Comparison of ENCODE assay signal across 20 cellular contexts in genomic region chr1:83815348-83815747, GRCh38.
DNase-seq lines count a peak whose midpoint lies in the region; ATAC-seq, FAIRE-seq and TF ChIP-seq lines count a peak whose summit lies in the region.
"Had no signal": no experiment of that assay in that cellular context is flagged by ENCODE, and none has a peak within 500 bp of the region (broad histone marks: within the 10 kb centered on the region; RNA-seq: fewer than 3 reads in every experiment).

No MANE protein-coding gene starts in this region.

- no peak overlapping the region for H3K27ac ChIP-seq in IMR-90 (ENCODE audit: insufficient read depth, low read length)
- H3K27ac ChIP-seq: suprapubic skin had no signal

- H3K79me1 ChIP-seq in IMR-90 (ENCODE audit: low read depth in 1 of 2, low read length in 2 of 2): no peaks in the 10 kb centered on the region

- no peak overlapping the region for H3K4me2 ChIP-seq in IMR-90 (ENCODE audit: low read depth, low read length)

- no peak overlapping the region for H4K5ac ChIP-seq in IMR-90 (ENCODE audit: low read depth, low read length)

- no peak overlapping the region for H4K91ac ChIP-seq in IMR-90 (ENCODE audit: insufficient read depth, low read depth, low read length)

- no peak overlapping the region for H3K23ac ChIP-seq in IMR-90 (ENCODE audit: low read depth, low read length)

- TF ChIP-seq CTCF in IMR-90 (conservative IDR thresholded peaks at IDR 0.05; ENCODE audit: low read depth, low read length) (no peak), bronchial epithelial cell (IDR thresholded peaks at IDR 0.05; ENCODE audit: insufficient read depth, low read length, severe bottlenecking) (no peak)

- no peak overlapping the region for H3K14ac ChIP-seq in IMR-90 (replicated peaks; ENCODE audit: low read depth, low read length)

- H2BK5ac ChIP-seq in IMR-90 (ENCODE audit: low read depth, low read length, poor library complexity, severe bottlenecking): no peak overlapping the region

- no peaks in the 10 kb centered on the region for H3K9me1 ChIP-seq in IMR-90 (ENCODE audit: insufficient read depth, low read length)

- H3K4me3 ChIP-seq in IMR-90 (ENCODE audit: insufficient read depth, low read depth, low read length) (no peak overlapping the region), bronchial epithelial cell (ENCODE audit: low read depth, low read length) (no peak overlapping the region)
- H3K4me3 ChIP-seq: suprapubic skin had no signal

- no peaks in the 10 kb centered on the region for H3K9me3 ChIP-seq in IMR-90 (ENCODE audit: control insufficient read depth, insufficient read depth, low read length)
- H3K9me3 ChIP-seq: suprapubic skin had no signal

- ATAC-seq in IMR-90 (ENCODE audit: low read depth) (peak; percentile 51), HG03521 (IDR thresholded peaks at IDR 0.05; ENCODE audit: unreplicated experiment) (no peak), HG03432 (IDR thresholded peaks at IDR 0.05; ENCODE audit: unreplicated experiment) (no peak)

- H2BK15ac ChIP-seq in IMR-90 (ENCODE audit: low read depth, low read length): no peak overlapping the region

- POLR2A ChIA-PET in IMR-90 (lab: Charles Lee; ENCODE audit: unreplicated experiment): no interaction called here

- WGBS in IMR-90 (ENCODE audit: extremely low coverage in 2 of 2, insufficient read length in 1 of 2), 2 experiments: no CpG with 5 or more reads among the region's 1 CpG

- H3K36me3 ChIP-seq in IMR-90 (ENCODE audit: control insufficient read depth, insufficient read depth, low read length) (no peaks in the 10 kb centered on the region), bronchial epithelial cell (ENCODE audit: control insufficient read depth, insufficient read depth, low read length) (no peaks in the 10 kb centered on the region)
- H3K36me3 ChIP-seq: suprapubic skin had no signal

- H4K20me1 ChIP-seq in IMR-90 (ENCODE audit: insufficient read depth, low read length): no peaks in the 10 kb centered on the region

- no peak overlapping the region for H3K9ac ChIP-seq in IMR-90 (ENCODE audit: low read depth, low read length)

- no peak overlapping the region for H4K8ac ChIP-seq in IMR-90 (ENCODE audit: low read depth in 2 of 2, low read length in 2 of 2)

- H3K27me3 ChIP-seq in IMR-90 (ENCODE audit: control insufficient read depth, insufficient read depth, low read length) (no peaks in the 10 kb centered on the region), bronchial epithelial cell (ENCODE audit: control insufficient read depth, insufficient read depth, low read length) (no peaks in the 10 kb centered on the region)
- H3K27me3 ChIP-seq: suprapubic skin had no signal

- H2AK9ac ChIP-seq in IMR-90 (replicated peaks; ENCODE audit: low read depth, low read length, poor library complexity): no peak overlapping the region

- DNase-seq in DMS79 (lab: John Stamatoyannopoulos, UW) (peak; percentile 5), IMR-90 (peak; percentile 58), bronchial epithelial cell (ENCODE audit: low read depth) (no peak), myocyte (ENCODE audit: low read depth) (peak; percentile 60), SKM-1 (lab: John Stamatoyannopoulos, UW; ENCODE audit: unreplicated experiment) (no peak), KBM-7 (no peak)
- DNase-seq: activated B cell treated with CpG ODN at 0.5 μM for 24 hours; activated effector memory CD4-positive, alpha-beta T cell treated with anti-CD3 and anti-CD28 coated beads, Interleukin-2, amount 50 U/mL, for 16 hours; CD4-positive, CD25-positive, alpha-beta regulatory T cell; foreskin melanocyte; NCI-H2081; NCI-H69; nephron progenitor cell; stimulated activated CD4-positive, alpha-beta T cell treated with anti-CD3 and anti-CD28 coated beads, Interleukin-1b, Interleukin-23, amount 100 ng/mL, for 48 hours had no signal

- H3K4me1 ChIP-seq in IMR-90 (ENCODE audit: control insufficient read depth, insufficient read depth, low read length): no peaks in the 10 kb centered on the region

- TF ChIP-seq POLR2A in IMR-90 (IDR thresholded peaks at IDR 0.05; ENCODE audit: low read depth, low read length): no peak

- peak; percentile 91 for FAIRE-seq in bronchial epithelial cell (lab: Jason Lieb, UNC)
- FAIRE-seq: GM12891, H1, HTR-8/SVneo had no signal

- no peak for TF ChIP-seq RAD21 in IMR-90 (IDR thresholded peaks at IDR 0.05; ENCODE audit: low read length)

- intact Hi-C loops in IMR-90 (cut with micrococcal nuclease): no loop called here

- CTCF ChIA-PET in IMR-90 (lab: Yijun Ruan, JAX): no interaction called here

- H3K18ac ChIP-seq in IMR-90 (ENCODE audit: low read depth, low read length): no peak overlapping the region

- H2AK5ac ChIP-seq in IMR-90 (ENCODE audit: low read depth, low read length): no peak overlapping the region

- H3K4ac ChIP-seq in IMR-90 (ENCODE audit: low read depth, low read length): no peak overlapping the region

- H2AFZ ChIP-seq in IMR-90 (replicated peaks; ENCODE audit: low read length, poor library complexity): no peak overlapping the region

- H2BK120ac ChIP-seq in IMR-90 (ENCODE audit: low read depth, low read length): no peak overlapping the region

- in situ Hi-C loops in IMR-90 (cut with MboI; ENCODE audit: low sequenced_read_pairs) (no loop called here), KBM-7 (cut with MboI; ENCODE audit: low pct_unique_long_range_greater_than_20kb, low sequenced_read_pairs) (no loop called here)

- H2BK20ac ChIP-seq in IMR-90 (ENCODE audit: low read depth, low read length): no peak overlapping the region

- BruUV-seq in IMR-90 (replicated peaks; lab: Mats Ljungman, UMichigan): no TSS peak

- no peak overlapping the region for H3K56ac ChIP-seq in IMR-90 (ENCODE audit: extremely low read depth, insufficient read depth, low read length)

- dilution Hi-C loops in IMR-90 (cut with HindIII; ENCODE audit: low sequenced_read_pairs, unreplicated experiment): no loop called here

TF ChIP-seq in IMR-90, 13 proteins besides CTCF, POLR2A, EP300 and RAD21:
- TF ChIP-seq ELK1 (IDR thresholded peaks at IDR 0.05; ENCODE audit: borderline replicate concordance, low read depth, low read length) (no peak), RCOR1 (IDR thresholded peaks at IDR 0.05; ENCODE audit: insufficient replicate concordance, low read length) (no peak), USF2 (IDR thresholded peaks at IDR 0.05; ENCODE audit: low read depth, low read length) (no peak)

Comparison
In these comparisons a context has a peak if more than half of its experiments do, and no peak if none do; other contexts are left out.
1. DNase-seq: peak in DMS79 (single experiment), IMR-90 (single experiment) and myocyte (single experiment); none in bronchial epithelial cell (single experiment), SKM-1 (single experiment) and KBM-7 (single experiment).